8 cellular contexts compared by ENCODE assay signal in genomic region chr10:101355307-101355706, GRCh38. TPM values are rescaled to one million over a fixed set of nuclear protein-coding genes. Genes with fewer than 3 reads are reported as not detected.
A peak's percentile ranks its signal among the peaks of the same experiment; 100 is the strongest.
DNase-seq lines count a peak whose midpoint lies in the region; ATAC-seq and TF ChIP-seq lines count a peak whose summit lies in the region.

No MANE protein-coding gene starts in this region.

- intact Hi-C loops in left cardiac atrium (cut with DNase I) (loop anchor here in 1 of 2 donors (5.0 kb wide), 1 partner anchor 37 kb away; no protein-coding TSS in a partner anchor), transverse colon (cut with DNase I; ENCODE audit: low total_unique reads) (no loop called here), ascending aorta (cut with DNase I) (loop anchor here (10.0 kb wide), 2 partner anchors 441 to 1149 kb away; partner anchors contain the start of genes ACTR1A, SLF2 and SUFU)
- intact Hi-C loops in activated T-helper 1 cell treated with anti-CD3 and anti-CD28 coated beads, Interleukin-12 subunit alpha, Interleukin-12 subunit beta, Interleukin-2, Interleukin-4 antibody, amounts not matched to agents 30 ng/mL and 10 ng/mL and 1 ng/mL, durations not matched to agents 14 hours and 24 hours and 36 hours (cut with micrococcal nuclease) = loop anchor here (2.0 to 10.0 kb wide), 3 partner anchors 323 to 459 kb away; partner anchors contain the start of genes FBXW4 and OGA

- TF ChIP-seq EP300 in suprapubic skin (IDR thresholded peaks at IDR 0.05) = no peak
- no peak for TF ChIP-seq EP300 in transverse colon (IDR thresholded peaks at IDR 0.05; ENCODE audit: low read depth)

- in situ Hi-C loops in transverse colon (cut with MboI; ENCODE audit: low pct_ligation_motif_present in 1 of 4, low pct_unique_long_range_greater_than_20kb in 1 of 4, low sequenced_read_pairs in 3 of 4) = no loop called here

- peaks cover 7% of the 10 kb centered on the region for H3K27me3 Mint-ChIP-seq in activated T-helper 1 cell treated with anti-CD3 and anti-CD28 coated beads, Interleukin-12 subunit alpha, Interleukin-12 subunit beta, Interleukin-2, Interleukin-4 antibody, amounts not matched to agents 30 ng/mL and 10 ng/mL and 1 ng/mL, durations not matched to agents 14 hours and 24 hours and 36 hours (ENCODE audit: insufficient read depth)

- peaks cover 18% of the 10 kb centered on the region for H3K4me1 ChIP-seq in cardiac muscle cell (ENCODE audit: low read depth)
- peaks cover 9% of the 10 kb centered on the region for H3K4me1 ChIP-seq in iPS-18a (ENCODE audit: control insufficient read depth, low read depth, low read length)
- peaks cover 15% of the 10 kb centered on the region for H3K4me1 ChIP-seq in suprapubic skin
- peaks cover 0 to 14% (median 11%) of the 10 kb centered on the region in 4 donors for H3K4me1 ChIP-seq in transverse colon
- H3K4me1 ChIP-seq in ascending aorta = peaks cover 0 to 13% of the 10 kb centered on the region in 2 donors

- TF ChIP-seq CTCF in cardiac muscle cell (IDR thresholded peaks at IDR 0.05; ENCODE audit: low read depth, low read length) (no peak), suprapubic skin (IDR thresholded peaks at IDR 0.05) (no peak), transverse colon (IDR thresholded peaks at IDR 0.05) (no peak), ascending aorta (IDR thresholded peaks at IDR 0.05) (no peak)

- H3K9me3 ChIP-seq in cardiac muscle cell (ENCODE audit: low read depth) (no peaks in the 10 kb centered on the region), iPS-18a (ENCODE audit: control insufficient read depth, low read depth, low read length) (no peaks in the 10 kb centered on the region), suprapubic skin (no peaks in the 10 kb centered on the region), transverse colon (no peaks in the 10 kb centered on the region), ascending aorta (no peaks in the 10 kb centered on the region)

- 62% methylated on average over 4 of the region's 4 CpGs for whole genome bisulfite sequencing in suprapubic skin
- 63 to 81% methylated on average over 2 to 4 of the region's 4 CpGs for WGBS in transverse colon (ENCODE audit: low coverage in 1 of 2), 2 donors

- no peak overlapping the region for H3K27ac Mint-ChIP-seq in activated T-helper 1 cell treated with anti-CD3 and anti-CD28 coated beads, Interleukin-12 subunit alpha, Interleukin-12 subunit beta, Interleukin-2, Interleukin-4 antibody, amounts not matched to agents 30 ng/mL and 10 ng/mL and 1 ng/mL, durations not matched to agents 14 hours and 24 hours and 36 hours

- H3K9ac ChIP-seq in iPS-18a (ENCODE audit: low read length) = no peak overlapping the region

- H3K27me3 ChIP-seq in cardiac muscle cell (no peaks in the 10 kb centered on the region), iPS-18a (ENCODE audit: control insufficient read depth, insufficient read depth, low read length) (no peaks in the 10 kb centered on the region), suprapubic skin (no peaks in the 10 kb centered on the region), transverse colon (peaks cover 10% of the 10 kb centered on the region), ascending aorta (no peaks in the 10 kb centered on the region)

- no peak for ATAC-seq in left cardiac atrium

- TF ChIP-seq POLR2A in suprapubic skin (IDR thresholded peaks at IDR 0.05) = no peak
- TF ChIP-seq POLR2A in transverse colon (IDR thresholded peaks at IDR 0.05) = no peak

- no peaks in the 10 kb centered on the region for H3K9me3 Mint-ChIP-seq in activated T-helper 1 cell treated with anti-CD3 and anti-CD28 coated beads, Interleukin-12 subunit alpha, Interleukin-12 subunit beta, Interleukin-2, Interleukin-4 antibody, amounts not matched to agents 30 ng/mL and 10 ng/mL and 1 ng/mL, durations not matched to agents 14 hours and 24 hours and 36 hours

- H3K4me3 Mint-ChIP-seq in activated T-helper 1 cell treated with anti-CD3 and anti-CD28 coated beads, Interleukin-12 subunit alpha, Interleukin-12 subunit beta, Interleukin-2, Interleukin-4 antibody, amounts not matched to agents 30 ng/mL and 10 ng/mL and 1 ng/mL, durations not matched to agents 14 hours and 24 hours and 36 hours = peak overlapping the region; percentile 96

- DNase-seq in cardiac muscle cell (ENCODE audit: low read depth in 1 of 2, low spot score in 1 of 2) = no peak
- DNase-seq in left cardiac atrium = no peak
- no peak for DNase-seq in activated T-helper 1 cell treated with anti-CD3 and anti-CD28 coated beads, Interleukin-12 subunit alpha, Interleukin-12 subunit beta, Interleukin-2, Interleukin-4 antibody, amounts not matched to agents 30 ng/mL and 10 ng/mL and 1 ng/mL, durations not matched to agents 14 hours and 24 hours and 36 hours (ENCODE audit: low spot score)
- no peak for DNase-seq in suprapubic skin (ENCODE audit: low spot score in 2 of 2)
- no peak for DNase-seq in transverse colon
- no peak for DNase-seq in SIG-M5 (lab: John Stamatoyannopoulos, UW)
- no peak for DNase-seq in ascending aorta (ENCODE audit: low spot score in 2 of 2)

- H3K4me1 Mint-ChIP-seq in activated T-helper 1 cell treated with anti-CD3 and anti-CD28 coated beads, Interleukin-12 subunit alpha, Interleukin-12 subunit beta, Interleukin-2, Interleukin-4 antibody, amounts not matched to agents 30 ng/mL and 10 ng/mL and 1 ng/mL, durations not matched to agents 14 hours and 24 hours and 36 hours (ENCODE audit: low read depth) = peaks cover 33% of the 10 kb centered on the region

- H3K27ac ChIP-seq in cardiac muscle cell (peak overlapping the region; percentile 88), iPS-18a (ENCODE audit: low read length) (no peak overlapping the region), suprapubic skin (no peak overlapping the region), transverse colon (peak overlapping the region in 2 of 4 donors; percentile 92 to 94), ascending aorta (no peak overlapping the region)

- H3K4me3 ChIP-seq in cardiac muscle cell (peak overlapping the region; percentile 69), iPS-18a (ENCODE audit: low read length) (peak overlapping the region; percentile 93), suprapubic skin (peak overlapping the region; percentile 77), transverse colon (no peak overlapping the region), ascending aorta (peak overlapping the region in 1 of 2 donors; percentile 80)

- H3K36me3 ChIP-seq in cardiac muscle cell = no peaks in the 10 kb centered on the region
- H3K36me3 ChIP-seq in iPS-18a (ENCODE audit: control insufficient read depth, low read depth, low read length) = no peaks in the 10 kb centered on the region
- no peaks in the 10 kb centered on the region for H3K36me3 ChIP-seq in suprapubic skin
- no peaks in the 10 kb centered on the region for H3K36me3 ChIP-seq in transverse colon
- no peaks in the 10 kb centered on the region for H3K36me3 ChIP-seq in ascending aorta

- peaks cover 6% of the 10 kb centered on the region for H3K36me3 Mint-ChIP-seq in activated T-helper 1 cell treated with anti-CD3 and anti-CD28 coated beads, Interleukin-12 subunit alpha, Interleukin-12 subunit beta, Interleukin-2, Interleukin-4 antibody, amounts not matched to agents 30 ng/mL and 10 ng/mL and 1 ng/mL, durations not matched to agents 14 hours and 24 hours and 36 hours (ENCODE audit: low read depth)

RNA-seq across cellular contexts. Expression of gene BTRC, which starts 1.3 kb away (rescaled TPM):
- total RNA-seq in cardiac muscle cell (14.0 and 21.0 TPM in 2 replicates), left cardiac atrium (10 to 100 TPM; 26.0 to 26.4 TPM), suprapubic skin (10 to 100 TPM; 17.4 to 20.6 (median 18.5) TPM), transverse colon (100 to 1,000 TPM in 1 of 4 donors, 10 to 100 TPM in 2, 1 to 10 TPM in 1; 8.6 to 195 (median 32.0) TPM), ascending aorta (0.96 TPM)
- polyA plus RNA-seq in cardiac muscle cell = 21.7 and 22.3 TPM in 2 replicates
- 19.7 and 22.2 TPM in 2 replicates for total RNA-seq in activated T-helper 1 cell treated with anti-CD3 and anti-CD28 coated beads, Interleukin-12 subunit alpha, Interleukin-12 subunit beta, Interleukin-2, Interleukin-4 antibody, amounts not matched to agents 30 ng/mL and 10 ng/mL and 1 ng/mL, durations not matched to agents 14 hours and 24 hours and 36 hours

Comparison
In these comparisons a context has a peak if more than half of its experiments do, and no peak if none do; other contexts are left out.
1. H3K4me3 ChIP-seq: peak in cardiac muscle cell (single experiment), iPS-18a (single experiment) and suprapubic skin (single experiment); none in transverse colon (0 of 4).